23 cellular contexts compared by ENCODE assay signal in genomic region chr2:208389940-208390339, GRCh38. TPM values are rescaled to one million over a fixed set of nuclear protein-coding genes. Genes with fewer than 3 reads are reported as not detected.
DNase-seq lines count a peak whose midpoint lies in the region; ATAC-seq, FAIRE-seq and TF ChIP-seq lines count a peak whose summit lies in the region.
"Had no signal": no experiment of that assay in that cellular context is flagged by ENCODE, and none has a peak within 500 bp of the region (broad histone marks: within the 10 kb centered on the region; RNA-seq: fewer than 3 reads in every experiment).

No MANE protein-coding gene starts in this region.

- ATAC-seq in A549 (no peak), IMR-90 (ENCODE audit: low read depth) (no peak)
- ATAC-seq: CD8-positive, alpha-beta T cell; GM12878 had no signal

- no peaks in the 10 kb centered on the region for H4K20me1 ChIP-seq in IMR-90 (ENCODE audit: insufficient read depth, low read length)
- H4K20me1 ChIP-seq: BLaER1 treated with 17β-estradiol and CSF1 and Interleukin-3, amounts not matched to agents 10 nM and 100 nM had no signal

- no peaks in the 10 kb centered on the region for H3K9me1 ChIP-seq in IMR-90 (ENCODE audit: insufficient read depth, low read length)

- H3K79me1 ChIP-seq in IMR-90 (ENCODE audit: low read depth in 1 of 2, low read length in 2 of 2) (no peaks in the 10 kb centered on the region), trophoblast cell (ENCODE audit: low read length) (no peaks in the 10 kb centered on the region)

- TF ChIP-seq RAD21 in A549 (conservative IDR thresholded peaks at IDR 0.05 in 1 of 2, IDR thresholded peaks at IDR 0.05 in 1 of 2) (no peak), IMR-90 (IDR thresholded peaks at IDR 0.05; ENCODE audit: low read length) (no peak)

- H2AK9ac ChIP-seq in IMR-90 (replicated peaks; ENCODE audit: low read depth, low read length, poor library complexity) = no peak overlapping the region

- H3K4me2 ChIP-seq in A549 (no peak overlapping the region), IMR-90 (ENCODE audit: low read depth, low read length) (no peak overlapping the region), trophoblast cell (ENCODE audit: low read length) (no peak overlapping the region)
- H3K4me2 ChIP-seq: BLaER1 treated with 17β-estradiol and CSF1 and Interleukin-3, amounts not matched to agents 10 nM and 100 nM had no signal

- H3K14ac ChIP-seq in IMR-90 (replicated peaks; ENCODE audit: low read depth, low read length) = no peak overlapping the region
- H3K14ac ChIP-seq in trophoblast cell (ENCODE audit: low read length) = no peak overlapping the region

- no peak overlapping the region for H4K12ac ChIP-seq in trophoblast cell (ENCODE audit: low read depth, low read length)

- intact Hi-C loops in IMR-90 (cut with micrococcal nuclease) = no loop called here

- FAIRE-seq in A549 (lab: Jason Lieb, UNC) = no peak
- FAIRE-seq: A204.1, GM12878, GM12892, GM18507 had no signal

- H3K4me1 ChIP-seq in A549 (no peaks in the 10 kb centered on the region), IMR-90 (ENCODE audit: control insufficient read depth, insufficient read depth, low read length) (no peaks in the 10 kb centered on the region), trophoblast cell (ENCODE audit: control insufficient read depth in 1 of 2, insufficient read depth in 2 of 2, low read length in 2 of 2) (no peaks in the 10 kb centered on the region)
- H3K4me1 ChIP-seq: Caco-2 had no signal

- no peak overlapping the region for H3K18ac ChIP-seq in IMR-90 (ENCODE audit: low read depth, low read length)
- H3K18ac ChIP-seq in trophoblast cell (ENCODE audit: low read length) = no peak overlapping the region

- H3K4ac ChIP-seq in IMR-90 (ENCODE audit: low read depth, low read length) = no peak overlapping the region
- H3K4ac ChIP-seq in trophoblast cell (ENCODE audit: low read depth, low read length) = no peak overlapping the region

- H2AFZ ChIP-seq in IMR-90 (replicated peaks; ENCODE audit: low read length, poor library complexity) = no peak overlapping the region
- H2AFZ ChIP-seq in trophoblast cell (ENCODE audit: insufficient read depth, low read length, poor library complexity) = no peak overlapping the region

- no peak overlapping the region for H4K5ac ChIP-seq in IMR-90 (ENCODE audit: low read depth, low read length)

- H3K4me3 ChIP-seq in A549 = no peak overlapping the region
- H3K4me3 ChIP-seq in IMR-90 (ENCODE audit: insufficient read depth, low read depth, low read length) = no peak overlapping the region
- no peak overlapping the region for H3K4me3 ChIP-seq in trophoblast cell (ENCODE audit: low read depth, low read length)
- H3K4me3 ChIP-seq: BLaER1 treated with 17β-estradiol and CSF1 and Interleukin-3, amounts not matched to agents 10 nM and 100 nM; GM12878 had no signal

- no peak overlapping the region for H3K9ac ChIP-seq in IMR-90 (ENCODE audit: low read depth, low read length)
- H3K9ac ChIP-seq in trophoblast cell (ENCODE audit: low read length) = no peak overlapping the region
- H3K9ac ChIP-seq: BLaER1 treated with 17β-estradiol and CSF1 and Interleukin-3, amounts not matched to agents 10 nM and 100 nM had no signal

- in situ Hi-C loops in IMR-90 (cut with MboI; ENCODE audit: low sequenced_read_pairs) = loop anchor here (25.0 kb wide), 2 partner anchors 1172 to 1572 kb away; no protein-coding TSS in a partner anchor

- no peak for TF ChIP-seq POLR2A in A549 (IDR thresholded peaks at IDR 0.05; ENCODE audit: low read length)
- no peak for TF ChIP-seq POLR2A in IMR-90 (IDR thresholded peaks at IDR 0.05; ENCODE audit: low read depth, low read length)

- WGBS in A549 (ENCODE audit: missing lambda C conversion rate) = 24% methylated on average over 3 of the region's 3 CpGs
- WGBS in IMR-90 (ENCODE audit: extremely low coverage in 2 of 2, insufficient read length in 1 of 2), 2 experiments = no CpG with 5 or more reads among the region's 3 CpGs
- WGBS in trophoblast cell (ENCODE audit: extremely low coverage, insufficient coverage, insufficient read length) = no CpG with 5 or more reads among the region's 3 CpGs

- H2BK5ac ChIP-seq in IMR-90 (ENCODE audit: low read depth, low read length, poor library complexity, severe bottlenecking) (no peak overlapping the region), trophoblast cell (ENCODE audit: low read depth, low read length, poor library complexity) (no peak overlapping the region)

- BruUV-seq in IMR-90 (replicated peaks; lab: Mats Ljungman, UMichigan) = no TSS peak

- H2BK120ac ChIP-seq in IMR-90 (ENCODE audit: low read depth, low read length) = no peak overlapping the region
- no peak overlapping the region for H2BK120ac ChIP-seq in trophoblast cell (ENCODE audit: insufficient read depth, low read length, poor library complexity)

- no peak overlapping the region for H3K23ac ChIP-seq in IMR-90 (ENCODE audit: low read depth, low read length)
- peak overlapping the region; percentile 40 for H3K23ac ChIP-seq in trophoblast cell (ENCODE audit: low read length)

- H3K27me3 ChIP-seq in IMR-90 (ENCODE audit: control insufficient read depth, insufficient read depth, low read length) (no peaks in the 10 kb centered on the region), trophoblast cell (ENCODE audit: insufficient read depth, low read length) (no peaks in the 10 kb centered on the region)
- H3K27me3 ChIP-seq: BLaER1 treated with 17β-estradiol and CSF1 and Interleukin-3, amounts not matched to agents 10 nM and 100 nM had no signal

- no peak overlapping the region for H2BK20ac ChIP-seq in IMR-90 (ENCODE audit: low read depth, low read length)

- H3K79me2 ChIP-seq in trophoblast cell (ENCODE audit: control insufficient read depth, insufficient read depth, low read length, poor library complexity) = no peaks in the 10 kb centered on the region

- TF ChIP-seq CTCF in A549 (IDR thresholded peaks at IDR 0.05) (no peak), IMR-90 (conservative IDR thresholded peaks at IDR 0.05; ENCODE audit: low read depth, low read length) (no peak)

- no peak overlapping the region for H3K56ac ChIP-seq in IMR-90 (ENCODE audit: extremely low read depth, insufficient read depth, low read length)

- H2BK15ac ChIP-seq in IMR-90 (ENCODE audit: low read depth, low read length) = no peak overlapping the region

- POLR2A ChIA-PET in A549 (lab: Yijun Ruan, JAX) (no interaction called here), IMR-90 (lab: Charles Lee; ENCODE audit: unreplicated experiment) (no interaction called here)

- CTCF ChIA-PET in A549 (lab: Yijun Ruan, JAX) (interaction anchor here (0.5 to 2.4 kb wide), 5 partner anchors 14 to 1213 kb away, joined by 3 to 8 read pairs (median 3); no protein-coding TSS in a partner anchor), IMR-90 (lab: Yijun Ruan, JAX) (no interaction called here)

- TF ChIP-seq EP300 in A549 (IDR thresholded peaks at IDR 0.05) = no peak

- DNase-seq in A549 (ENCODE audit: low read depth in 1 of 2, low spot score in 1 of 2) (no peak), IMR-90 (no peak), trophoblast cell (no peak), NCI-H1092 (lab: John Stamatoyannopoulos, UW) (no peak), HuH-7.5 (ENCODE audit: low spot score) (no peak)
- DNase-seq: 8988T; AML-193; Caco-2; Calu3; CD4-positive, alpha-beta T cell; CD8-positive, alpha-beta T cell; DMS79; DND-41; EL; GDM1 had no signal

- H3K9me3 ChIP-seq in A549 = peaks cover 14% of the 10 kb centered on the region; the same call in 2 of the 3 replicates
- H3K9me3 ChIP-seq in IMR-90 (ENCODE audit: control insufficient read depth, insufficient read depth, low read length) = no peaks in the 10 kb centered on the region; the same call in 1 of the 2 replicates
- H3K9me3 ChIP-seq in trophoblast cell (ENCODE audit: insufficient read depth, low read depth, low read length) = peaks cover 1% of the 10 kb centered on the region

- H2AK5ac ChIP-seq in IMR-90 (ENCODE audit: low read depth, low read length) (no peak overlapping the region), trophoblast cell (ENCODE audit: low read length) (no peak overlapping the region)

- no peaks in the 10 kb centered on the region for H3K36me3 ChIP-seq in IMR-90 (ENCODE audit: control insufficient read depth, insufficient read depth, low read length)
- no peaks in the 10 kb centered on the region for H3K36me3 ChIP-seq in trophoblast cell (ENCODE audit: control insufficient read depth in 1 of 2, insufficient read depth in 2 of 2, low read length in 2 of 2)

- H3K27ac ChIP-seq in A549 (no peak overlapping the region), IMR-90 (ENCODE audit: insufficient read depth, low read length) (no peak overlapping the region), trophoblast cell (ENCODE audit: low read depth, low read length) (no peak overlapping the region)
- H3K27ac ChIP-seq: BLaER1 treated with 17β-estradiol and CSF1 and Interleukin-3, amounts not matched to agents 10 nM and 100 nM; C4-2B had no signal

- H4K91ac ChIP-seq in IMR-90 (ENCODE audit: insufficient read depth, low read depth, low read length) (no peak overlapping the region), trophoblast cell (ENCODE audit: low read depth, low read length) (no peak overlapping the region)

- dilution Hi-C loops in IMR-90 (cut with HindIII; ENCODE audit: low sequenced_read_pairs, unreplicated experiment) = no loop called here

- H2BK12ac ChIP-seq in trophoblast cell (ENCODE audit: low read length) = no peak overlapping the region

- H4K8ac ChIP-seq in IMR-90 (ENCODE audit: low read depth in 2 of 2, low read length in 2 of 2) = no peak overlapping the region
- no peak overlapping the region for H4K8ac ChIP-seq in trophoblast cell (ENCODE audit: low read depth, low read length)

TF ChIP-seq in A549, 52 proteins besides CTCF, POLR2A, EP300 and RAD21:
- TF ChIP-seq KDM1A (IDR thresholded peaks at IDR 0.05; ENCODE audit: low read depth) (no peak), MAFK (IDR thresholded peaks at IDR 0.05; ENCODE audit: partially characterized antibody) (peak; percentile 69)

RNA-seq across cellular contexts. Expression of gene PTH2R, which starts 16.7 kb away (rescaled TPM):
- not detected in 2 replicates for polyA plus RNA-seq in A549 (2011; rRNA removed)
- not detected in 2 replicates for polyA plus RNA-seq in A549 (2012; cell fraction: cytosol; rRNA removed)
- not detected in 2 replicates for polyA plus RNA-seq in A549 (2012; cell fraction: nucleus; rRNA removed)
- polyA plus RNA-seq in A549 (2017; fragmentation: RNase III; extraction: RNeasy Plus Mini Kit Qiagen cat#74134 plus additional on column Dnase treatment) = not detected in 3 replicates
- not detected in 2 replicates for polyA minus RNA-seq in A549 (2011; rRNA and poly(A)+ RNA removed)
- total RNA-seq in IMR-90 (2012; rRNA removed) = under 0.01 TPM in 1 of 2 replicates, not detected in the other
- polyA plus RNA-seq in IMR-90 (2012; rRNA removed) = not detected in 2 replicates
- not detected in 2 replicates for polyA plus RNA-seq in IMR-90 (2012; cell fraction: cytosol; rRNA removed)
- not detected in 2 replicates for polyA plus RNA-seq in IMR-90 (2012; cell fraction: nucleus; rRNA removed; ENCODE audit: low replicate concordance)
- 0.01 TPM in 2 replicates for polyA plus RNA-seq in trophoblast cell (2013)
- total RNA-seq: Calu3; CD4-positive, alpha-beta T cell; CD8-positive, alpha-beta T cell; Daoy had no signal
- polyA plus RNA-seq: BJ had no signal
